Comparison of ENCODE assay signal across 9 cellular contexts in genomic region chr12:14723763-14724162, GRCh38. TPM values are rescaled to one million over a fixed set of nuclear protein-coding genes. Genes with fewer than 3 reads are reported as not detected.
DNase-seq lines count a peak whose midpoint lies in the region; ATAC-seq and TF ChIP-seq lines count a peak whose summit lies in the region.
"Had no signal": no experiment of that assay in that cellular context is flagged by ENCODE, and none has a peak within 500 bp of the region (broad histone marks: within the 10 kb centered on the region; RNA-seq: fewer than 3 reads in every experiment).

No MANE protein-coding gene starts in this region.

- H3K27me3 ChIP-seq in MG63 (no peaks in the 10 kb centered on the region), mammary epithelial cell (ENCODE audit: insufficient read depth, low read length) (no peaks in the 10 kb centered on the region)
- H3K27me3 ChIP-seq: BLaER1 had no signal

- peak; percentile 100 for ATAC-seq in left lobe of liver

- H3K36me3 ChIP-seq in MG63 (no peaks in the 10 kb centered on the region), mammary epithelial cell (ENCODE audit: insufficient read depth, low read length) (no peaks in the 10 kb centered on the region)
- H3K36me3 ChIP-seq: BLaER1 had no signal

- peaks cover 12% of the 10 kb centered on the region; the same call in 1 of the 2 replicates for H3K9me3 ChIP-seq in MG63
- H3K9me3 ChIP-seq in mammary epithelial cell (replicated peaks; ENCODE audit: insufficient read depth, low read length), result no peaks in the 10 kb centered on the region

- H3K4me3 ChIP-seq in MG63, result no peak overlapping the region
- H3K4me3 ChIP-seq in mammary epithelial cell (replicated peaks in 1 of 3; ENCODE audit: insufficient read depth in 1 of 3, low read depth in 2 of 3, low read length in 3 of 3), result no peak overlapping the region
- H3K4me3 ChIP-seq: BLaER1 had no signal

- DNase-seq in NCI-H1092 treated with DMSO at 0.1 percent for 48 hours (lab: John Stamatoyannopoulos, UW), result peak; percentile 15
- no peak for DNase-seq in NCI-H1092 (lab: John Stamatoyannopoulos, UW)
- DNase-seq in MG63, result peak; percentile 5
- peak; percentile 41 for DNase-seq in mammary epithelial cell
- peak; percentile 81 for DNase-seq in left lobe of liver (ENCODE audit: low spot score)
- DNase-seq in stimulated activated CD8-positive, alpha-beta memory T cell treated with anti-CD3 and anti-CD28 coated beads, Interleukin-4, amount 100 ng/mL, for 24 hours (ENCODE audit: low read depth), result peak; percentile 17
- no peak for DNase-seq in NCI-H2196 treated with DMSO at 0.1 percent for 48 hours (lab: John Stamatoyannopoulos, UW; ENCODE audit: unreplicated experiment)

- dilution Hi-C loops in mammary epithelial cell (cut with HindIII; ENCODE audit: low sequenced_read_pairs), result no loop called here

- no peaks in the 10 kb centered on the region for H3K4me1 ChIP-seq in mammary epithelial cell (ENCODE audit: insufficient read depth, low read length)
- H3K4me1 ChIP-seq: BLaER1 had no signal

- 18% methylated on average over 4 of the region's 4 CpGs for WGBS in mammary epithelial cell (ENCODE audit: low coverage, missing lambda C conversion rate)

- H3K4me2 ChIP-seq in mammary epithelial cell (ENCODE audit: insufficient read depth, low read depth, low read length), result no peak overlapping the region
- H3K4me2 ChIP-seq: BLaER1 had no signal

- no peaks in the 10 kb centered on the region for H3K79me2 ChIP-seq in mammary epithelial cell (ENCODE audit: insufficient read depth, low read length)

- in situ Hi-C loops in mammary epithelial cell (cut with MboI; ENCODE audit: low sequenced_read_pairs in 2 of 2), result no loop called here

- H4K20me1 ChIP-seq in mammary epithelial cell (ENCODE audit: insufficient read depth, low read length), result no peaks in the 10 kb centered on the region
- H4K20me1 ChIP-seq: BLaER1 had no signal

- intact Hi-C loops in mammary epithelial cell (cut with micrococcal nuclease), result loop anchor here (1.0 to 10.0 kb wide), 5 partner anchors 91 to 546 kb away; partner anchors contain the start of genes RERG and SMCO3

- no peak overlapping the region for H2AFZ ChIP-seq in mammary epithelial cell (ENCODE audit: low read depth, low read length)

- no peak overlapping the region for H3K9ac ChIP-seq in mammary epithelial cell (ENCODE audit: insufficient read depth, low read length)
- H3K9ac ChIP-seq: BLaER1 had no signal

- BruUV-seq in mammary epithelial cell (replicated peaks; lab: Mats Ljungman, UMichigan), result no TSS peak

- CTCF ChIA-PET in mammary epithelial cell (lab: Charles Lee; ENCODE audit: low non-redundant PET), result no interaction called here

- H3K27ac ChIP-seq in VCaP (peak overlapping the region; percentile 29; the same call in 1 of the 2 replicates), mammary epithelial cell (ENCODE audit: insufficient read depth, low read depth, low read length) (no peak overlapping the region)
- H3K27ac ChIP-seq: BLaER1 had no signal

- TF ChIP-seq CTCF in VCaP (conservative IDR thresholded peaks at IDR 0.05) (peak; percentile 87), mammary epithelial cell (conservative IDR thresholded peaks at IDR 0.05 in 1 of 2, IDR thresholded peaks at IDR 0.05 in 1 of 2; ENCODE audit: extremely low read depth in 1 of 2, insufficient read depth in 1 of 2, low read depth in 1 of 2, low read length in 2 of 2) (peak; percentile 75 to 78)

RNA-seq across cellular contexts. Expression of gene GUCY2C, which starts 27.4 kb away (rescaled TPM):
- not detected in 2 replicates for total RNA-seq in MG63 (2014; rRNA removed; shearing (Covaris generic); ENCODE audit: low replicate concordance)
- not detected for total RNA-seq in mammary epithelial cell
- polyA plus RNA-seq in mammary epithelial cell, result not detected
- not detected for polyA minus RNA-seq in mammary epithelial cell
- not detected for total RNA-seq in left lobe of liver

Comparison
In these comparisons a context has a peak if more than half of its experiments do, and no peak if none do; other contexts are left out.
1. DNase-seq: peak in NCI-H1092 treated with DMSO at 0.1 percent for 48 hours (single experiment), MG63 (single experiment), mammary epithelial cell (single experiment), left lobe of liver (single experiment) and stimulated activated CD8-positive, alpha-beta memory T cell treated with anti-CD3 and anti-CD28 coated beads, Interleukin-4, amount 100 ng/mL, for 24 hours (single experiment); none in NCI-H1092 (single experiment) and NCI-H2196 treated with DMSO at 0.1 percent for 48 hours (single experiment).